ENCODE assay signal across 10 cellular contexts in genomic region chr2:233424028-233424951, GRCh38.
A peak's percentile ranks its signal among the peaks of the same experiment; 100 is the strongest.
DNase-seq lines count a peak whose midpoint lies in the region; ATAC-seq and TF ChIP-seq lines count a peak whose summit lies in the region.
"Had no signal": no experiment of that assay in that cellular context is flagged by ENCODE, and none has a peak within 500 bp of the region (broad histone marks: within the 10 kb centered on the region; RNA-seq: fewer than 3 reads in every experiment).

No MANE protein-coding gene starts in this region.

- H3K4me1 Mint-ChIP-seq in Caco-2 (ENCODE audit: low read depth, unreplicated experiment) (peaks cover 20% of the 10 kb centered on the region), T-helper 17 cell (peaks cover 85% of the 10 kb centered on the region), naive B cell (peaks cover 78 to 95% (median 89%) of the 10 kb centered on the region in 3 donors)

- TF ChIP-seq CTCF in Caco-2 (IDR thresholded peaks at IDR 0.05; ENCODE audit: insufficient read depth in 1 of 2, low read depth in 1 of 2, low read length in 1 of 2, severe bottlenecking in 1 of 2, unreplicated experiment in 1 of 2) (no peak), epithelial cell of proximal tubule (conservative IDR thresholded peaks at IDR 0.05; ENCODE audit: low read depth, low read length) (no peak)

- H3K4me3 Mint-ChIP-seq in Caco-2 (ENCODE audit: unreplicated experiment): no peak overlapping the region
- H3K4me3 Mint-ChIP-seq in T-helper 17 cell: peak overlapping the region; percentile 77
- peak overlapping the region in 7 of 8 donors; percentile 16 to 81 (median 24) for H3K4me3 Mint-ChIP-seq in naive B cell

- no TSS peak for BruUV-seq in Caco-2 (replicated peaks; lab: Mats Ljungman, UMichigan)

- POLR2A ChIA-PET in Caco-2 (lab: Charles Lee): no interaction called here

- H3K9me3 ChIP-seq in Caco-2 (no peaks in the 10 kb centered on the region), T-helper 17 cell (ENCODE audit: control insufficient read depth, low read length, poor library complexity, severe bottlenecking) (no peaks in the 10 kb centered on the region)

- CTCF ChIA-PET in Caco-2 (lab: Charles Lee): no interaction called here

- peaks cover 19% of the 10 kb centered on the region for H3K4me1 ChIP-seq in Caco-2

- ATAC-seq in T-helper 17 cell: no peak
- no peak for ATAC-seq in naive B cell (ENCODE audit: low read depth in 2 of 2)
- ATAC-seq in HG02763 (IDR thresholded peaks at IDR 0.05; ENCODE audit: unreplicated experiment): no peak

- no peaks in the 10 kb centered on the region for H3K36me3 ChIP-seq in Caco-2 (ENCODE audit: control insufficient read depth, insufficient read depth, low read length)

- H3K36me3 Mint-ChIP-seq in Caco-2 (ENCODE audit: insufficient read depth, unreplicated experiment) (peaks cover 78% of the 10 kb centered on the region), T-helper 17 cell (ENCODE audit: low read depth) (peaks cover 9% of the 10 kb centered on the region), naive B cell (peaks cover 5 to 14% of the 10 kb centered on the region in 2 donors)

- H3K27ac Mint-ChIP-seq in Caco-2 (ENCODE audit: unreplicated experiment): peak overlapping the region; percentile 86
- H3K27ac Mint-ChIP-seq in T-helper 17 cell: peak overlapping the region; percentile 97
- H3K27ac Mint-ChIP-seq in naive B cell: peak overlapping the region; percentile 71 to 95 (median 91)

- intact Hi-C loops in Caco-2 (cut with micrococcal nuclease; ENCODE audit: unreplicated experiment): no loop called here

- H3K4me3 ChIP-seq in Caco-2 (ENCODE audit: low read depth, low read length) (no peak overlapping the region), epithelial cell of proximal tubule (ENCODE audit: low read depth, low read length) (no peak overlapping the region)

- H3K27me3 Mint-ChIP-seq in Caco-2 (ENCODE audit: insufficient read depth, unreplicated experiment) (no peaks in the 10 kb centered on the region), T-helper 17 cell (no peaks in the 10 kb centered on the region), naive B cell (no peaks in the 10 kb centered on the region)

- DNase-seq in Caco-2 (no peak), T-helper 17 cell (no peak), epithelial cell of proximal tubule (ENCODE audit: low read depth) (peak; percentile 40), naive B cell (no peak), SHP77 treated with DMSO at 0.1 percent for 48 hours (lab: John Stamatoyannopoulos, UW) (no peak), NCI-H1105 treated with DMSO at 0.1 percent for 48 hours (lab: John Stamatoyannopoulos, UW) (no peak)
- no peak for DNase-seq in stimulated activated CD4-positive, alpha-beta T cell treated with anti-CD3 and anti-CD28 coated beads, Interleukin-15, amount 100 ng/mL, for 24 hours
- DNase-seq: DMS79 treated with DMSO at 0.1 percent for 48 hours, NCI-H510A treated with DMSO at 0.1 percent for 48 hours had no signal

- no peaks in the 10 kb centered on the region for H3K27me3 ChIP-seq in Caco-2 (replicated peaks; ENCODE audit: control insufficient read depth, insufficient read depth, low read length)

- H3K9me3 Mint-ChIP-seq in Caco-2 (ENCODE audit: unreplicated experiment) (no peaks in the 10 kb centered on the region), naive B cell (peaks cover 0 to 2% (median 0%) of the 10 kb centered on the region in 7 donors)
